In genomic region chr9:128945798-128946501, GRCh38 we compare ENCODE assay signal across 11 cellular contexts. TPM values are rescaled to one million over a fixed set of nuclear protein-coding genes. Genes with fewer than 3 reads are reported as not detected.
DNase-seq lines count a peak whose midpoint lies in the region; ATAC-seq and TF ChIP-seq lines count a peak whose summit lies in the region.
"Had no signal": no experiment of that assay in that cellular context is flagged by ENCODE, and none has a peak within 500 bp of the region (broad histone marks: within the 10 kb centered on the region; RNA-seq: fewer than 3 reads in every experiment).

No MANE protein-coding gene starts in this region.

- peaks cover 18% of the 10 kb centered on the region for H3K4me1 Mint-ChIP-seq in GM23338
- H3K4me1 Mint-ChIP-seq in activated naive CD8-positive, alpha-beta T cell treated with anti-CD3 and anti-CD28 coated beads, Interleukin-2, amount 10 ng/mL, durations not matched to agents 7 days and 5 days = peaks cover 17% of the 10 kb centered on the region

- POLR2A ChIA-PET in activated naive CD8-positive, alpha-beta T cell treated with anti-CD3 and anti-CD28 coated beads, Interleukin-2, amount 10 ng/mL, durations not matched to agents 7 days and 5 days (lab: Charles Lee) = interaction anchor here (0.6 to 1.2 kb wide), 4 partner anchors 10 to 116 kb away, joined by 3 to 4 read pairs (median 3); partner anchors contain the start of gene SPOUT1

- no peaks in the 10 kb centered on the region; the same call in 1 of the 2 replicates for H3K4me1 ChIP-seq in GM23338 (ENCODE audit: insufficient read depth)
- H3K4me1 ChIP-seq in muscle layer of colon (ENCODE audit: insufficient read depth, low read length) = peaks cover 14% of the 10 kb centered on the region

- H3K36me3 ChIP-seq in GM23338 (ENCODE audit: insufficient read depth) = 0 out of 2 replicates have a peak, but pooled peaks cover 9% of the 10 kb centered on the region
- H3K36me3 ChIP-seq in muscle layer of colon (ENCODE audit: insufficient read depth, low read length) = no peaks in the 10 kb centered on the region

- TF ChIP-seq CTCF in 22Rv1 (IDR thresholded peaks at IDR 0.05) (no peak), GM23338 (conservative IDR thresholded peaks at IDR 0.05; ENCODE audit: low read depth in 2 of 2) (no peak)

- no peaks in the 10 kb centered on the region; the same call in none of the 2 replicates for H4K20me1 ChIP-seq in GM23338 (replicated peaks; ENCODE audit: insufficient read depth)

- no peaks in the 10 kb centered on the region for H3K9me2 ChIP-seq in GM23338 (ENCODE audit: insufficient read depth)

- H3K79me2 ChIP-seq in GM23338 (replicated peaks; ENCODE audit: insufficient read depth) = peaks cover 35% of the 10 kb centered on the region

- H3K4me3 Mint-ChIP-seq in GM23338 = peak overlapping the region; percentile 93
- H3K4me3 Mint-ChIP-seq in activated naive CD8-positive, alpha-beta T cell treated with anti-CD3 and anti-CD28 coated beads, Interleukin-2, amount 10 ng/mL, durations not matched to agents 7 days and 5 days = peak overlapping the region; percentile 99

- peak overlapping the region; percentile 2 for H3K9ac ChIP-seq in muscle layer of colon (ENCODE audit: low read length)

- peaks cover 31% of the 10 kb centered on the region for H3K36me3 Mint-ChIP-seq in GM23338 (ENCODE audit: low read depth)
- H3K36me3 Mint-ChIP-seq in activated naive CD8-positive, alpha-beta T cell treated with anti-CD3 and anti-CD28 coated beads, Interleukin-2, amount 10 ng/mL, durations not matched to agents 7 days and 5 days = peaks cover 3% of the 10 kb centered on the region

- H3K9me3 Mint-ChIP-seq in GM23338 = no peaks in the 10 kb centered on the region
- no peaks in the 10 kb centered on the region for H3K9me3 Mint-ChIP-seq in activated naive CD8-positive, alpha-beta T cell treated with anti-CD3 and anti-CD28 coated beads, Interleukin-2, amount 10 ng/mL, durations not matched to agents 7 days and 5 days

- peak overlapping the region; percentile 99 for H3K4me2 ChIP-seq in GM23338

- H3K27me3 ChIP-seq in GM23338 (ENCODE audit: insufficient read depth) (no peaks in the 10 kb centered on the region), muscle layer of colon (ENCODE audit: control insufficient read depth in 1 of 2, insufficient read depth in 2 of 2, low read length in 2 of 2) (no peaks in the 10 kb centered on the region)
- H3K27me3 ChIP-seq: left lung, testis had no signal

- no peak overlapping the region for H3K27ac Mint-ChIP-seq in GM23338
- H3K27ac Mint-ChIP-seq in activated naive CD8-positive, alpha-beta T cell treated with anti-CD3 and anti-CD28 coated beads, Interleukin-2, amount 10 ng/mL, durations not matched to agents 7 days and 5 days = peak overlapping the region; percentile 97

- H3K27ac ChIP-seq in 22Rv1 = peak overlapping the region; percentile 81; the same call in 1 of the 2 replicates
- H3K27ac ChIP-seq in GM23338 (ENCODE audit: low read depth) = no peak overlapping the region
- H3K27ac ChIP-seq in muscle layer of colon (ENCODE audit: low read depth, low read length) = no peak overlapping the region

- H3K27me3 Mint-ChIP-seq in GM23338 (ENCODE audit: insufficient read depth, low read depth, poor library complexity) = peaks cover 11% of the 10 kb centered on the region
- H3K27me3 Mint-ChIP-seq in activated naive CD8-positive, alpha-beta T cell treated with anti-CD3 and anti-CD28 coated beads, Interleukin-2, amount 10 ng/mL, durations not matched to agents 7 days and 5 days = no peaks in the 10 kb centered on the region

- peak overlapping the region; percentile 99; the same call in 1 of the 2 replicates for H3K4me3 ChIP-seq in GM23338
- peak overlapping the region in 1 of 2 donors; percentile 81 for H3K4me3 ChIP-seq in muscle layer of colon (ENCODE audit: low read depth in 1 of 2, low read length in 2 of 2)

- no peaks in the 10 kb centered on the region for H3K9me3 ChIP-seq in muscle layer of colon (ENCODE audit: low read length)
- H3K9me3 ChIP-seq: left lung, testis had no signal

- no peak for DNase-seq in GM23338 (ENCODE audit: low spot score)
- DNase-seq in activated naive CD8-positive, alpha-beta T cell treated with anti-CD3 and anti-CD28 coated beads, Interleukin-2, amount 10 ng/mL, durations not matched to agents 7 days and 5 days = no peak
- DNase-seq in NCI-H748 treated with DMSO at 0.1 percent for 48 hours (lab: John Stamatoyannopoulos, UW) = no peak
- DNase-seq in ureter (ENCODE audit: low spot score) = no peak
- DNase-seq in SKM-1 treated with dmso at 0.1 percent for 144 hours (lab: John Stamatoyannopoulos, UW; ENCODE audit: unreplicated experiment) = no peak
- DNase-seq: left lung had no signal

- H3F3A ChIP-seq in GM23338 (replicated peaks; ENCODE audit: low read depth) = 0 out of 2 replicates have a peak, but pooled peaks cover 6% of the 10 kb centered on the region

- ATAC-seq in GM23338 (no peak), HG03135 (IDR thresholded peaks at IDR 0.05; ENCODE audit: unreplicated experiment) (no peak)
- ATAC-seq in activated naive CD8-positive, alpha-beta T cell treated with anti-CD3 and anti-CD28 coated beads, Interleukin-2, amount 10 ng/mL, durations not matched to agents 7 days and 5 days (ENCODE audit: low read depth) = no peak

- H2AFZ ChIP-seq in GM23338 = no peak overlapping the region

TF ChIP-seq in GM23338, 12 proteins besides CTCF, POLR2A, EP300 and RAD21 (continues in another document):
- TF ChIP-seq ZNF331 (CRISPR knock-in tag; IDR thresholded peaks at IDR 0.05; ENCODE audit: low read depth) (no peak), STAT1 (IDR thresholded peaks at IDR 0.05; ENCODE audit: unreplicated experiment) (no peak), NANOG (IDR thresholded peaks at IDR 0.05; ENCODE audit: borderline replicate concordance) (no peak), POLR2AphosphoS5 (IDR thresholded peaks at IDR 0.05; ENCODE audit: low read depth) (no peak)

RNA-seq across cellular contexts. Expression of gene DOLK, which starts 1.5 kb away (rescaled TPM):
- total RNA-seq in GM23338 (2014; rRNA removed; shearing (Covaris generic)) = 20.2 and 21.3 TPM in 2 replicates
- polyA plus RNA-seq in GM23338 (2016; fragmentation: Nextera tagmentation; extraction: Ambion mirVana) = 9.8 and 10.3 TPM in 2 replicates
- total RNA-seq in activated naive CD8-positive, alpha-beta T cell treated with anti-CD3 and anti-CD28 coated beads, Interleukin-2, amount 10 ng/mL, durations not matched to agents 7 days and 5 days = 1 to 10 TPM; 9.4 to 9.5 TPM
- total RNA-seq in ureter = 14.2 TPM

RNA-seq across cellular contexts. Expression of gene NUP188, which starts 1.5 kb away (rescaled TPM):
- total RNA-seq in GM23338 (2014; rRNA removed; shearing (Covaris generic)) = 107 and 117 TPM in 2 replicates
- polyA plus RNA-seq in GM23338 (2016; fragmentation: Nextera tagmentation; extraction: Ambion mirVana) = 25.5 and 28.4 TPM in 2 replicates
- 10 to 100 TPM; 64.2 to 65.3 TPM for total RNA-seq in activated naive CD8-positive, alpha-beta T cell treated with anti-CD3 and anti-CD28 coated beads, Interleukin-2, amount 10 ng/mL, durations not matched to agents 7 days and 5 days
- 52.1 TPM for total RNA-seq in ureter

RNA-seq across cellular contexts. Expression of gene PHYHD1, which starts 25.2 kb away (rescaled TPM):
- 4.1 and 10.4 TPM in 2 replicates for total RNA-seq in GM23338 (2014; rRNA removed; shearing (Covaris generic))
- 16.8 and 23.4 TPM in 2 replicates for polyA plus RNA-seq in GM23338 (2016; fragmentation: Nextera tagmentation; extraction: Ambion mirVana)
- 1 to 10 TPM; 1.4 to 1.6 TPM for total RNA-seq in activated naive CD8-positive, alpha-beta T cell treated with anti-CD3 and anti-CD28 coated beads, Interleukin-2, amount 10 ng/mL, durations not matched to agents 7 days and 5 days
- 26.6 TPM for total RNA-seq in ureter
- total RNA-seq: H4 had no signal
